33 cellular contexts compared by ENCODE assay signal in genomic region chr2:175317741-175318140, GRCh38.
"Had no signal": no experiment of that assay in that cellular context is flagged by ENCODE, and none has a peak within 500 bp of the region (broad histone marks: within the 10 kb centered on the region; RNA-seq: fewer than 3 reads in every experiment).

No MANE protein-coding gene starts in this region.

- DNase-seq: activated B cell treated with CpG ODN at 0.5 μM for 24 hours; activated CD4-positive, alpha-beta memory T cell treated with anti-CD3 and anti-CD28 coated beads for 36 hours; activated CD4-positive, alpha-beta T cell treated with anti-CD3 and anti-CD28 coated beads for 4 hours; activated CD4-positive, alpha-beta T cell treated with anti-CD3 and anti-CD28 coated beads, Interleukin-2, amount 10 ng/mL, durations not matched to agents 24 days and 14 days; activated CD4-positive, alpha-beta T cell treated with anti-CD3 and anti-CD28 coated beads, Interleukin-2, amount 50 U/mL, for 1 hour; activated CD4-positive, alpha-beta T cell treated with anti-CD3 and anti-CD28 coated beads, Interleukin-2, amount 50 U/mL, for 4 hours; activated CD4-positive, CD25-positive, alpha-beta regulatory T cell treated with anti-CD3 and anti-CD28 coated beads, Interleukin-2, amount 50 U/mL, for 72 hours; activated CD8-positive, alpha-beta memory T cell treated with anti-CD3 and anti-CD28 coated beads, Interleukin-2, amount 50 U/mL, for 4 hours; activated CD8-positive, alpha-beta T cell treated with anti-CD3 and anti-CD28 coated beads for 36 hours; activated effector memory CD4-positive, alpha-beta T cell treated with anti-CD3 and anti-CD28 coated beads, Interleukin-2, amount 50 U/mL, for 16 hours; activated gamma-delta T cell treated with Interleukin-2 at 50 U/mL for 16 hours; activated naive CD4-positive, alpha-beta T cell; activated naive CD4-positive, alpha-beta T cell treated with anti-CD3 and anti-CD28 coated beads for 36 hours; activated naive CD4-positive, alpha-beta T cell treated with anti-CD3 and anti-CD28 coated beads, Interleukin-2, amount 50 U/mL, for 16 hours; activated naive CD8-positive, alpha-beta T cell treated with anti-CD3 and anti-CD28 coated beads for 36 hours; activated T-cell treated with anti-CD3 and anti-CD28 coated beads for 4 hours; activated T-cell treated with anti-CD3 and anti-CD28 coated beads, Interleukin-2, amount 50 U/mL, for 1 hour; activated T-cell treated with anti-CD3 and anti-CD28 coated beads, Interleukin-2, amount 50 U/mL, for 4 hours; activated T-cell treated with anti-CD3 and anti-CD28 coated beads, Interleukin-2, amount 50 U/mL, for 72 hours; adrenal gland; amniotic stem cell; aorta; body of pancreas; brain microvascular endothelial cell; central memory CD4-positive, alpha-beta T cell had no signal

- FAIRE-seq: astrocyte, colon, TTC549 had no signal

- H3K36me3 ChIP-seq: adrenal gland, brain microvascular endothelial cell, breast epithelium had no signal

- H3K4me1 ChIP-seq: adrenal gland, body of pancreas, breast epithelium had no signal

- H3K27ac ChIP-seq: adrenal gland, body of pancreas, brain microvascular endothelial cell, breast epithelium, coronary artery, VCaP had no signal

- ATAC-seq: activated CD8-positive, alpha-beta T cell treated with anti-CD3 and anti-CD28 coated beads for 36 hours; activated naive CD4-positive, alpha-beta T cell treated with anti-CD3 and anti-CD28 coated beads, Interleukin-2, amount 50 U/mL, for 72 hours; activated T-cell treated with anti-CD3 and anti-CD28 coated beads, Interleukin-2, amount 50 U/mL, for 4 hours; activated T-cell treated with anti-CD3 and anti-CD28 coated beads, Interleukin-2, amount 50 U/mL, for 72 hours; activated T-helper 17 cell treated with anti-CD3 and anti-CD28 coated beads, Interleukin-2, amount 50 U/mL, for 72 hours; body of pancreas had no signal

- H3K27me3 ChIP-seq: adrenal gland, body of pancreas, brain microvascular endothelial cell, breast epithelium had no signal

- H3K9me3 ChIP-seq: adrenal gland, body of pancreas, breast epithelium had no signal

- H3K4me3 ChIP-seq: adrenal gland, body of pancreas, breast epithelium, coronary artery had no signal
